12 cellular contexts compared by ENCODE assay signal in the genomic region with DNA sequence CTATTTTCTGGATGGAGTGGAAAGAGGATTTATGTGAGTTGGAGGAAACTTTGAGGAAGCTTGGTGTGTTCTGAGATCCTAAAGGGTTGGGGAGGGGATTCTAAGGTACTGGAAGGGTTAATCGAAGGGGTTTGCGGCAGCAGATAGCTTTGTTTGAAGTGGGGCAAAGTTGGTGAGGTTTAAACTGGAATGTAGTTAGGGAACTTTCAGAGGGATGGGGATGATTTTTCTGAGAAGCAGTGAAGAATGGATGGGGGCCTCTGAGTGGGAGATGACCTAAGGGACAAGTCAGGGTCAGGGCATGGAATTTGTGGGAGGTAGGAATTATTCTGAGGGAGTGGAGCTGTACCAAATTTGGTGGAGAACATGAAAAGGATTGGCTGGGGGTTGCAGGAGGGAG. TPM values are rescaled to one million over a fixed set of nuclear protein-coding genes. Genes with fewer than 3 reads are reported as not detected.
A peak's percentile ranks its signal among the peaks of the same experiment; 100 is the strongest.
DNase-seq lines count a peak whose midpoint lies in the region; ATAC-seq, FAIRE-seq and TF ChIP-seq lines count a peak whose summit lies in the region.
"Had no signal": no experiment of that assay in that cellular context is flagged by ENCODE, and none has a peak within 500 bp of the region (broad histone marks: within the 10 kb centered on the region; RNA-seq: fewer than 3 reads in every experiment).

No MANE protein-coding gene starts in this region.

- no peak overlapping the region for H4K8ac ChIP-seq in mesenchymal stem cell (ENCODE audit: low read length)

- H3K27ac Mint-ChIP-seq in CD4-positive, alpha-beta T cell: peak overlapping the region; percentile 63
- H3K27ac Mint-ChIP-seq in activated naive CD8-positive, alpha-beta T cell: peak overlapping the region; percentile 70

- no peak overlapping the region for H3K4ac ChIP-seq in mesenchymal stem cell (ENCODE audit: low read depth in 1 of 2, low read length in 2 of 2)

- H3K18ac ChIP-seq in mesenchymal stem cell (ENCODE audit: low read depth in 1 of 2, low read length in 2 of 2): no peak overlapping the region

- peak overlapping the region; percentile 30 for H3K4me2 ChIP-seq in mesenchymal stem cell (ENCODE audit: low read length, poor library complexity, severe bottlenecking)
- H3K4me2 ChIP-seq: KMS-11 had no signal

- DNase-seq in CD4-positive, alpha-beta T cell: no peak
- DNase-seq in mesenchymal stem cell (no peak), amygdala (lab: John Stamatoyannopoulos, UW) (no peak), NCI-H2227 (lab: John Stamatoyannopoulos, UW; ENCODE audit: unreplicated experiment) (no peak), frontal cortex (ENCODE audit: low spot score in 2 of 2) (no peak)
- DNase-seq: islet precursor cell, NCI-H2081 had no signal

- H2BK120ac ChIP-seq in mesenchymal stem cell (ENCODE audit: low read depth, low read length): no peak overlapping the region

- intact Hi-C loops in CD4-positive, alpha-beta T cell (cut with DNase I, micrococcal nuclease): loop anchor here in 1 of 2 experiments (5.0 kb wide), 1 partner anchor 113 kb away; no protein-coding TSS in a partner anchor

- peaks cover 64% of the 10 kb centered on the region for H3K4me1 Mint-ChIP-seq in CD4-positive, alpha-beta T cell (ENCODE audit: low read depth)
- peaks cover 64% of the 10 kb centered on the region for H3K4me1 Mint-ChIP-seq in activated naive CD8-positive, alpha-beta T cell (ENCODE audit: low read depth)

- POLR2A ChIA-PET in CD4-positive, alpha-beta T cell (lab: Charles Lee): interaction anchor here (1.3 kb wide), 1 partner anchor 21 kb away, joined by 6 read pairs; the partner anchor contains the start of gene ZC3H4
- POLR2A ChIA-PET in HEK293 (lab: Yijun Ruan, JAX): interaction anchor here (0.9 kb wide), 2 partner anchors 14 to 122 kb away, joined by 3 read pairs; partner anchors contain the start of gene CCDC9

- no peaks in the 10 kb centered on the region for H3K27me3 Mint-ChIP-seq in CD4-positive, alpha-beta T cell
- H3K27me3 Mint-ChIP-seq in activated naive CD8-positive, alpha-beta T cell: no peaks in the 10 kb centered on the region

- no peaks in the 10 kb centered on the region for H3K9me3 ChIP-seq in CD4-positive, alpha-beta T cell (ENCODE audit: control insufficient read depth, low read length)
- no peaks in the 10 kb centered on the region for H3K9me3 ChIP-seq in HEK293 (ENCODE audit: control insufficient read depth, insufficient read depth, low read depth, low read length)
- no peaks in the 10 kb centered on the region for H3K9me3 ChIP-seq in mesenchymal stem cell (ENCODE audit: control insufficient read depth, low read length)
- H3K9me3 ChIP-seq: neutrophil had no signal

- H3K27ac ChIP-seq in CD4-positive, alpha-beta T cell (ENCODE audit: low read depth, low read length): no peak overlapping the region
- H3K27ac ChIP-seq in HEK293 (ENCODE audit: extremely low read depth, low read depth, low read length) (peak overlapping the region; percentile 11; the same call in 1 of the 2 replicates), mesenchymal stem cell (ENCODE audit: low read length, poor library complexity, severe bottlenecking) (no peak overlapping the region)
- H3K27ac ChIP-seq: KMS-11, neutrophil had no signal

- H3K36me3 ChIP-seq in HEK293 (ENCODE audit: control insufficient read depth in 2 of 2, insufficient read depth in 1 of 2, low read length in 2 of 2) (peaks cover 15 to 50% of the 10 kb centered on the region in 2 experiments; a peak in 2 of 3 replicates), mesenchymal stem cell (ENCODE audit: control insufficient read depth in 1 of 2, insufficient read depth in 2 of 2, low read depth in 1 of 2, low read length in 2 of 2) (peaks cover 4 to 15% of the 10 kb centered on the region in 2 experiments)
- H3K36me3 ChIP-seq: neutrophil had no signal

- no peak overlapping the region for H2AK5ac ChIP-seq in mesenchymal stem cell (ENCODE audit: low read length, severe bottlenecking)

- H3K23ac ChIP-seq in mesenchymal stem cell (ENCODE audit: low read length in 2 of 2): peak overlapping the region in 1 of 2 experiments; percentile 26

- FAIRE-seq in frontal cortex (lab: Jason Lieb, UNC): no peak

- no peak overlapping the region for H2BK12ac ChIP-seq in mesenchymal stem cell (ENCODE audit: low read length in 2 of 2)

- H3K27me3 ChIP-seq in CD4-positive, alpha-beta T cell (ENCODE audit: control insufficient read depth, insufficient read depth, low read length): no peaks in the 10 kb centered on the region
- no peaks in the 10 kb centered on the region for H3K27me3 ChIP-seq in mesenchymal stem cell (ENCODE audit: control insufficient read depth in 1 of 2, insufficient read depth in 1 of 2, low read length in 2 of 2)
- H3K27me3 ChIP-seq: neutrophil had no signal

- no peaks in the 10 kb centered on the region for H3K79me1 ChIP-seq in mesenchymal stem cell (replicated peaks; ENCODE audit: low read length, poor library complexity, severe bottlenecking)

- no peaks in the 10 kb centered on the region for H3K9me3 Mint-ChIP-seq in CD4-positive, alpha-beta T cell
- H3K9me3 Mint-ChIP-seq in activated naive CD8-positive, alpha-beta T cell (ENCODE audit: low read depth): peaks cover 4% of the 10 kb centered on the region

- H3K14ac ChIP-seq in mesenchymal stem cell (ENCODE audit: low read length in 2 of 2): no peak overlapping the region

- no peak overlapping the region for H2AFZ ChIP-seq in mesenchymal stem cell (ENCODE audit: low read depth, low read length)

- H3K4me1 ChIP-seq in HEK293 (ENCODE audit: control insufficient read depth, insufficient read depth, low read length) (peaks cover 22% of the 10 kb centered on the region), mesenchymal stem cell (ENCODE audit: control insufficient read depth, insufficient read depth, low read depth, low read length) (peaks cover 6% of the 10 kb centered on the region)

- no peak for ATAC-seq in CD4-positive, alpha-beta T cell (ENCODE audit: poor library complexity)
- no peak for ATAC-seq in HG03095 (IDR thresholded peaks at IDR 0.05; ENCODE audit: unreplicated experiment)

- H4K91ac ChIP-seq in mesenchymal stem cell (ENCODE audit: low read length): no peak overlapping the region

- peak overlapping the region; percentile 63 for H3K4me3 Mint-ChIP-seq in CD4-positive, alpha-beta T cell
- H3K4me3 Mint-ChIP-seq in activated naive CD8-positive, alpha-beta T cell: peak overlapping the region; percentile 64

- no peak for TF ChIP-seq CTCF in CD4-positive, alpha-beta T cell (IDR thresholded peaks at IDR 0.05)
- no peak for TF ChIP-seq CTCF in HEK293 (tag by site-specific recombination; IDR thresholded peaks at IDR 0.05)

- CTCF ChIA-PET in CD4-positive, alpha-beta T cell (lab: Charles Lee): interaction anchor here (1.1 kb wide), 1 partner anchor 109 kb away, joined by 4 read pairs; no protein-coding TSS in a partner anchor
- CTCF ChIA-PET in HEK293 (lab: Yijun Ruan, JAX): interaction anchor here (1.1 to 1.6 kb wide), 4 partner anchors 9 to 121 kb away, joined by 3 to 8 read pairs (median 4); no protein-coding TSS in a partner anchor

- H3K4me3 ChIP-seq in HEK293 (ENCODE audit: low read depth, low read length) (no peak overlapping the region), mesenchymal stem cell (ENCODE audit: insufficient read depth in 1 of 2, low read depth in 1 of 2, low read length in 2 of 2) (peak overlapping the region in 1 of 2 experiments; percentile 36)

- 79% methylated on average over 2 of the region's 2 CpGs for WGBS in mesenchymal stem cell

- H2BK5ac ChIP-seq in mesenchymal stem cell (ENCODE audit: low read depth, low read length, poor library complexity, severe bottlenecking): no peak overlapping the region

- H2BK15ac ChIP-seq in mesenchymal stem cell (ENCODE audit: low read depth, poor library complexity, severe bottlenecking): no peak overlapping the region

- peaks cover 45% of the 10 kb centered on the region for H3K36me3 Mint-ChIP-seq in CD4-positive, alpha-beta T cell (ENCODE audit: low read depth)
- H3K36me3 Mint-ChIP-seq in activated naive CD8-positive, alpha-beta T cell: peaks cover 10% of the 10 kb centered on the region

- peak overlapping the region; percentile 62 for H3K9ac ChIP-seq in mesenchymal stem cell (ENCODE audit: low read length)
- H3K9ac ChIP-seq: KMS-11 had no signal

TF ChIP-seq in HEK293, 187 proteins besides CTCF, POLR2A, EP300 and RAD21:
- peak; percentile 61; the same call in 1 of the 2 replicates for TF ChIP-seq ZBTB48 (tag by site-specific recombination; IDR thresholded peaks at IDR 0.05)
- peak; percentile 29 for TF ChIP-seq GLIS1 (tag by site-specific recombination; IDR thresholded peaks at IDR 0.05)
- peak; percentile 40; the same call in 1 of the 2 replicates for TF ChIP-seq EGR2 (tag by site-specific recombination; IDR thresholded peaks at IDR 0.05; ENCODE audit: low read depth)
- peak; percentile 66 for TF ChIP-seq ZFHX2 (tag by site-specific recombination; conservative IDR thresholded peaks at IDR 0.05)
- TF ChIP-seq, protein P1, sequence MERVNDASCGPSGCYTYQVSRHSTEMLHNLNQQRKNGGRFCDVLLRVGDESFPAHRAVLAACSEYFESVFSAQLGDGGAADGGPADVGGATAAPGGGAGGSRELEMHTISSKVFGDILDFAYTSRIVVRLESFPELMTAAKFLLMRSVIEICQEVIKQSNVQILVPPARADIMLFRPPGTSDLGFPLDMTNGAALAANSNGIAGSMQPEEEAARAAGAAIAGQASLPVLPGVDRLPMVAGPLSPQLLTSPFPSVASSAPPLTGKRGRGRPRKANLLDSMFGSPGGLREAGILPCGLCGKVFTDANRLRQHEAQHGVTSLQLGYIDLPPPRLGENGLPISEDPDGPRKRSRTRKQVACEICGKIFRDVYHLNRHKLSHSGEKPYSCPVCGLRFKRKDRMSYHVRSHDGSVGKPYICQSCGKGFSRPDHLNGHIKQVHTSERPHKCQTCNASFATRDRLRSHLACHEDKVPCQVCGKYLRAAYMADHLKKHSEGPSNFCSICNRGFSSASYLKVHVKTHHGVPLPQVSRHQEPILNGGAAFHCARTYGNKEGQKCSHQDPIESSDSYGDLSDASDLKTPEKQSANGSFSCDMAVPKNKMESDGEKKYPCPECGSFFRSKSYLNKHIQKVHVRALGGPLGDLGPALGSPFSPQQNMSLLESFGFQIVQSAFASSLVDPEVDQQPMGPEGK (tag by site-specific recombination; IDR thresholded peaks at IDR 0.05): 0 out of 2 replicates have a peak, but pooled peaks have one; percentile 8
- no peak for TF ChIP-seq ZNF335 (tag by site-specific recombination; conservative IDR thresholded peaks at IDR 0.05)

RNA-seq across cellular contexts. Expression of gene SAE1, which starts 3.9 kb away (rescaled TPM):
- 10 to 100 TPM; 29.6 to 30.9 TPM for total RNA-seq in CD4-positive, alpha-beta T cell
- 133 TPM for polyA plus RNA-seq in mesenchymal stem cell (2013, experiment 1 of 2)
- polyA plus RNA-seq in mesenchymal stem cell (2013, experiment 2 of 2): 135 TPM
- total RNA-seq in frontal cortex: 96.2 TPM

RNA-seq across cellular contexts. Expression of gene ZC3H4, which starts 21.0 kb away (rescaled TPM):
- 10 to 100 TPM; 39.4 to 43.7 TPM for total RNA-seq in CD4-positive, alpha-beta T cell
- polyA plus RNA-seq in mesenchymal stem cell (2013, experiment 1 of 2): 12.6 TPM
- polyA plus RNA-seq in mesenchymal stem cell (2013, experiment 2 of 2): 12.7 TPM
- total RNA-seq in frontal cortex: 11.4 TPM
